Comparison of ENCODE assay signal across 24 cellular contexts in genomic region chr3:4356642-4357041, GRCh38.
"Had no signal": no experiment of that assay in that cellular context is flagged by ENCODE, and none has a peak within 500 bp of the region (broad histone marks: within the 10 kb centered on the region; RNA-seq: fewer than 3 reads in every experiment).

No MANE protein-coding gene starts in this region.

- H3K4me3 ChIP-seq: adrenal gland, body of pancreas, cardiac muscle cell, colonic mucosa, right atrium auricular region, spleen, transverse colon, uterus had no signal

- H3K27me3 Mint-ChIP-seq: activated CD4-positive, alpha-beta T cell treated with anti-CD3 and anti-CD28 coated beads, Interleukin-2, amount 10 ng/mL, durations not matched to agents 7 days and 5 days; activated CD8-positive, alpha-beta T cell treated with anti-CD3 and anti-CD28 coated beads for 36 hours; activated naive CD8-positive, alpha-beta T cell; naive thymus-derived CD4-positive, alpha-beta T cell had no signal

- H3K9me3 Mint-ChIP-seq: activated CD4-positive, alpha-beta T cell treated with anti-CD3 and anti-CD28 coated beads, Interleukin-2, amount 10 ng/mL, durations not matched to agents 7 days and 5 days; activated T-cell treated with anti-CD3 and anti-CD28 coated beads, Interleukin-2, amount 50 U/mL, for 72 hours; naive thymus-derived CD4-positive, alpha-beta T cell; T-helper 1 cell treated with Interleukin-12 subunit alpha and Interleukin-12 subunit beta and Interleukin-4 antibody, amounts not matched to agents 30 μg/mL and 1 μg/mL, for 36 hours had no signal

- H3K36me3 ChIP-seq: adrenal gland, cardiac muscle cell, colonic mucosa, right atrium auricular region, transverse colon, uterus had no signal

- H3K4me1 ChIP-seq: colonic mucosa, uterus had no signal

- DNase-seq: activated CD4-positive, alpha-beta T cell treated with anti-CD3 and anti-CD28 coated beads for 1 hour; activated CD4-positive, alpha-beta T cell treated with anti-CD3 and anti-CD28 coated beads, Interleukin-2, amount 10 ng/mL, durations not matched to agents 7 days and 5 days; activated CD8-positive, alpha-beta T cell treated with anti-CD3 and anti-CD28 coated beads for 36 hours; activated naive CD4-positive, alpha-beta T cell treated with Interleukin-2 at 50 U/mL for 16 hours; activated T-cell treated with anti-CD3 and anti-CD28 coated beads, Interleukin-2, amount 50 U/mL, for 72 hours; aorta; cerebellar nuclear complex; colonic mucosa; effector CD8-positive, alpha-beta T cell; mammary epithelial cell; midbrain; naive thymus-derived CD4-positive, alpha-beta T cell; spleen; stimulated activated naive CD4-positive, alpha-beta T cell treated with Interleukin-2 at 50 U/mL for 16 hours; SW 1271; T-helper 9 cell; transverse colon had no signal

- ATAC-seq: activated CD8-positive, alpha-beta T cell treated with anti-CD3 and anti-CD28 coated beads for 36 hours; activated T-cell treated with anti-CD3 and anti-CD28 coated beads, Interleukin-2, amount 50 U/mL, for 72 hours; body of pancreas; naive thymus-derived CD4-positive, alpha-beta T cell had no signal

- H3K27ac Mint-ChIP-seq: activated CD4-positive, alpha-beta T cell treated with anti-CD3 and anti-CD28 coated beads, Interleukin-2, amount 10 ng/mL, durations not matched to agents 7 days and 5 days; activated CD8-positive, alpha-beta T cell treated with anti-CD3 and anti-CD28 coated beads for 36 hours; activated naive CD8-positive, alpha-beta T cell; activated T-cell treated with anti-CD3 and anti-CD28 coated beads, Interleukin-2, amount 50 U/mL, for 72 hours; T-helper 1 cell treated with Interleukin-12 subunit alpha and Interleukin-12 subunit beta and Interleukin-4 antibody, amounts not matched to agents 30 μg/mL and 1 μg/mL, for 36 hours had no signal

- H3K27me3 ChIP-seq: adrenal gland, body of pancreas, cardiac muscle cell, colonic mucosa, right atrium auricular region, spleen, transverse colon, uterus had no signal

- H3K36me3 Mint-ChIP-seq: activated naive CD8-positive, alpha-beta T cell had no signal

- H3K4me3 Mint-ChIP-seq: activated CD4-positive, alpha-beta T cell treated with anti-CD3 and anti-CD28 coated beads, Interleukin-2, amount 10 ng/mL, durations not matched to agents 7 days and 5 days; activated CD8-positive, alpha-beta T cell treated with anti-CD3 and anti-CD28 coated beads for 36 hours; activated naive CD8-positive, alpha-beta T cell; activated T-cell treated with anti-CD3 and anti-CD28 coated beads, Interleukin-2, amount 50 U/mL, for 72 hours; naive thymus-derived CD4-positive, alpha-beta T cell; T-helper 1 cell treated with Interleukin-12 subunit alpha and Interleukin-12 subunit beta and Interleukin-4 antibody, amounts not matched to agents 30 μg/mL and 1 μg/mL, for 36 hours had no signal

- H3K9me3 ChIP-seq: adrenal gland, body of pancreas, colonic mucosa, right atrium auricular region, spleen, transverse colon, uterus had no signal

- H3K27ac ChIP-seq: cardiac muscle cell, colonic mucosa, right atrium auricular region, transverse colon had no signal
